ENCODE assay signal across 17 cellular contexts in genomic region chr14:66165337-66165736, GRCh38.
DNase-seq lines count a peak whose midpoint lies in the region; TF ChIP-seq lines count a peak whose summit lies in the region.
"Had no signal": no experiment of that assay in that cellular context is flagged by ENCODE, and none has a peak within 500 bp of the region (broad histone marks: within the 10 kb centered on the region; RNA-seq: fewer than 3 reads in every experiment).

No MANE protein-coding gene starts in this region.

- 0 out of 2 replicates have a peak, but pooled peaks cover 7% of the 10 kb centered on the region for H3K9me2 ChIP-seq in SU-DHL-6 (replicated peaks; ENCODE audit: insufficient read depth, low read length)

- no peaks in the 10 kb centered on the region for H3K79me2 ChIP-seq in KMS-11 (ENCODE audit: insufficient read depth, low read depth)
- H3K79me2 ChIP-seq in SU-DHL-6 (ENCODE audit: insufficient read depth, low read length): no peaks in the 10 kb centered on the region

- H3K4me2 ChIP-seq in KMS-11 (peak overlapping the region; percentile 81; the same call in 1 of the 2 replicates), SU-DHL-6 (ENCODE audit: low read depth, low read length, poor library complexity, severe bottlenecking) (no peak overlapping the region)
- H3K4me2 ChIP-seq: A549; BLaER1 treated with 17β-estradiol and CSF1 and Interleukin-3, amounts not matched to agents 10 nM and 100 nM had no signal

- H3F3A ChIP-seq in SU-DHL-6 (ENCODE audit: insufficient read depth): no peaks in the 10 kb centered on the region

- H3K36me3 ChIP-seq in KMS-11 (ENCODE audit: insufficient read depth) (no peaks in the 10 kb centered on the region), SU-DHL-6 (ENCODE audit: low read length) (no peaks in the 10 kb centered on the region)
- H3K36me3 ChIP-seq: BLaER1 treated with 17β-estradiol and CSF1 and Interleukin-3, amounts not matched to agents 10 nM and 100 nM had no signal

- H3K9ac ChIP-seq in KMS-11: no peak overlapping the region
- no peak overlapping the region for H3K9ac ChIP-seq in SU-DHL-6 (ENCODE audit: low read length)
- H3K9ac ChIP-seq: BLaER1 treated with 17β-estradiol and CSF1 and Interleukin-3, amounts not matched to agents 10 nM and 100 nM had no signal

- H2AFZ ChIP-seq in KMS-11 (ENCODE audit: low read depth) (no peak overlapping the region), SU-DHL-6 (ENCODE audit: low read depth, low read length, severe bottlenecking) (peak overlapping the region; percentile 26)

- H3K4me1 ChIP-seq in KMS-11 (ENCODE audit: low read depth, poor library complexity, severe bottlenecking): peaks cover 48% of the 10 kb centered on the region
- H3K4me1 ChIP-seq: A549; BLaER1 treated with 17β-estradiol and CSF1 and Interleukin-3, amounts not matched to agents 10 nM and 100 nM; Caco-2 had no signal

- no peak overlapping the region for H3K27ac ChIP-seq in KMS-11
- no peak overlapping the region for H3K27ac ChIP-seq in SU-DHL-6 (ENCODE audit: low read depth, low read length)
- H3K27ac ChIP-seq: 22Rv1; A549; BLaER1 treated with 17β-estradiol and CSF1 and Interleukin-3, amounts not matched to agents 10 nM and 100 nM; C4-2B had no signal

- H3K27me3 ChIP-seq in KMS-11 (ENCODE audit: insufficient read depth, low read depth) (no peaks in the 10 kb centered on the region), SU-DHL-6 (ENCODE audit: low read length) (no peaks in the 10 kb centered on the region)
- H3K27me3 ChIP-seq: BLaER1 treated with 17β-estradiol and CSF1 and Interleukin-3, amounts not matched to agents 10 nM and 100 nM had no signal

- H3K4me3 ChIP-seq in KMS-11 (IDR thresholded peaks at IDR 0.05; ENCODE audit: insufficient read depth, low read depth, low read length) (no peak overlapping the region), SU-DHL-6 (ENCODE audit: insufficient read depth, low read length, poor library complexity, severe bottlenecking) (no peak overlapping the region)
- H3K4me3 ChIP-seq: A549; BLaER1 treated with 17β-estradiol and CSF1 and Interleukin-3, amounts not matched to agents 10 nM and 100 nM had no signal

- TF ChIP-seq CTCF in KMS-11 (conservative IDR thresholded peaks at IDR 0.05; ENCODE audit: low read depth, low read length) (no peak), SU-DHL-6 (IDR thresholded peaks at IDR 0.05; ENCODE audit: insufficient read depth, low read length, poor library complexity, severe bottlenecking) (no peak)

- H3K9me3 ChIP-seq in SU-DHL-6 (ENCODE audit: insufficient read depth, low read length): no peaks in the 10 kb centered on the region
- H3K9me3 ChIP-seq: A549, Caco-2 had no signal

- H4K20me1 ChIP-seq in KMS-11 (ENCODE audit: insufficient read depth) (no peaks in the 10 kb centered on the region), SU-DHL-6 (ENCODE audit: low read depth, low read length) (no peaks in the 10 kb centered on the region)
- H4K20me1 ChIP-seq: BLaER1 treated with 17β-estradiol and CSF1 and Interleukin-3, amounts not matched to agents 10 nM and 100 nM had no signal

- peak; percentile 21 for DNase-seq in NCI-H1092 treated with DMSO at 0.1 percent for 48 hours (lab: John Stamatoyannopoulos, UW)
- DNase-seq in NCI-H1092 (lab: John Stamatoyannopoulos, UW): no peak
- no peak for DNase-seq in SIG-M5 (lab: John Stamatoyannopoulos, UW)
- DNase-seq in NCI-H510A (lab: John Stamatoyannopoulos, UW): no peak
- DNase-seq: AML-193; Caco-2; Calu3; CD4-positive, alpha-beta T cell; CD8-positive, alpha-beta T cell; DMS79 treated with DMSO at 0.1 percent for 48 hours; GF-D8 had no signal
